ENCODE assay signal across 9 cellular contexts in the genomic region with DNA sequence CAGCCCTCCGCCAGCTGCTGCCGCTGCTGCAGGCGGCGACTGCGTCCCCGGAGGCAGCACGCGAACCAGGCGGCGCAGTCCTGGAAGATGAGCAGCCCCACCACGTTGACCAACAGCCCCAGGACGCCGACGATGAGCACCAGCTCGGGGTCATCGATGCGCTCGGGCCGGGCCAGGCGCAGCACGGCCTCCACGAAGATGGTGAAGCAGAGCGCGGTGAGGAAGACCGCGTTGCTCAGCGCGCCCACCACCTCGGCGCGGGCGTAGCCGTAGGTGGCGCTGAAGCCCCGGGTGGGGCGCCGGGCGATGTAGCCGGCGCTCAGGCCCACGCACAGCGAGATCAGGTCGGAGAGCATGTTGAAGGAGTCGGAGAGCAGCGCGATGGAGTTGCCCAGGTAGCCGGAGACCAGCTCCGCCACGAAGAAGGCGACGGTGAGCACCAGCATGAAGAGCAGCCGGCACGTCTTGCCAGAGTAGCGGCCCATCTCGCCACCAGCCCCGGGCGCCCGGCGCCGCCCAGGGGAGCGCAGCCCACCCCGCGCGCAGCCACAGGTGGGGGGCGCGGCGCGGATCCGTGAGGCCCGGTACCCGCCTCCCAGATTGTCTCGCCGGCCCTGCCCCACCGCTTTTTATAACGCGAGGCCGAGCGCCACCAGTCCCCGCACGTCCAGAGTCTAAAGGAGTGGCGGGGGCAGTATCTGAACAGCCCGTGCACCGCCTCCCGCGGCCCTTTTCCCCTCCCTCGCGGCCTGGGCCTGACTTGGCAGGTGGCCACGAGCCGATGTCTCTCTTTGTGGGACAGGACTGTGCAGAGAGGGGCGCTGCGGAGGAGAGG. TPM values are rescaled to one million over a fixed set of nuclear protein-coding genes. Genes with fewer than 3 reads are reported as not detected.
DNase-seq lines count a peak whose midpoint lies in the region; ATAC-seq and TF ChIP-seq lines count a peak whose summit lies in the region.
"Had no signal": no experiment of that assay in that cellular context is flagged by ENCODE, and none has a peak within 500 bp of the region (broad histone marks: within the 10 kb centered on the region; RNA-seq: fewer than 3 reads in every experiment).

A gene (minus strand): TSS at position 602 of the 835 bp plus-strand sequence. CDS start 117 bp downstream, at position 485.

- intact Hi-C loops in heart left ventricle (cut with DNase I) (no loop called here), ovary (cut with DNase I) (no loop called here)

- H3K4me1 ChIP-seq in heart left ventricle = peaks cover 0 to 12% (median 5%) of the 10 kb centered on the region in 12 donors
- H3K4me1 ChIP-seq in ovary (ENCODE audit: insufficient read depth) = no peaks in the 10 kb centered on the region

- ATAC-seq in HG03342 (IDR thresholded peaks at IDR 0.05; ENCODE audit: unreplicated experiment) (peak; percentile 56), heart left ventricle (peak in 3 of 4 donors; percentile 34 to 47 (median 41)), GM21515 (IDR thresholded peaks at IDR 0.05; ENCODE audit: unreplicated experiment) (no peak)
- peak; percentile 54 for ATAC-seq in activated T-cell treated with anti-CD3 and anti-CD28 coated beads, Interleukin-2, amount 50 U/mL, for 4 hours

- H3K27me3 Mint-ChIP-seq in activated T-cell treated with anti-CD3 and anti-CD28 coated beads, Interleukin-2, amount 50 U/mL, for 4 hours (ENCODE audit: low read depth) = peaks cover 50% of the 10 kb centered on the region

- H3K4me3 Mint-ChIP-seq in activated T-cell treated with anti-CD3 and anti-CD28 coated beads, Interleukin-2, amount 50 U/mL, for 4 hours = peak within 1 kb of the TSS; percentile 56

- H3K27me3 ChIP-seq in heart left ventricle (peaks cover 4 to 41% (median 13%) of the 10 kb centered on the region in 9 donors), ovary (no peaks in the 10 kb centered on the region)

- no peak for TF ChIP-seq EP300 in ovary (IDR thresholded peaks at IDR 0.05)

- H3K36me3 Mint-ChIP-seq in activated T-cell treated with anti-CD3 and anti-CD28 coated beads, Interleukin-2, amount 50 U/mL, for 4 hours (ENCODE audit: insufficient read depth) = no peaks in the 10 kb centered on the region

- no peaks in the 10 kb centered on the region for H3K36me3 ChIP-seq in heart left ventricle
- no peaks in the 10 kb centered on the region for H3K36me3 ChIP-seq in ovary

- H3K9me3 ChIP-seq in heart left ventricle = no peaks in the 10 kb centered on the region
- no peaks in the 10 kb centered on the region for H3K9me3 ChIP-seq in ovary

- no peak within 1 kb of the TSS for H3K27ac ChIP-seq in heart left ventricle
- H3K27ac ChIP-seq in ovary = no peak within 1 kb of the TSS

- WGBS in heart left ventricle, 4 donors = 0 to 2% (median 1%) methylated on average over 13 to 91 of the region's 91 CpGs
- WGBS in ovary, 3 donors = 1 to 2% (median 2%) methylated on average over 30 to 91 of the region's 91 CpGs

- TF ChIP-seq POLR2A in heart left ventricle (IDR thresholded peaks at IDR 0.05) = no peak
- no peak for TF ChIP-seq POLR2A in ovary (IDR thresholded peaks at IDR 0.05)

- TF ChIP-seq CTCF in heart left ventricle (IDR thresholded peaks at IDR 0.05) (no peak), ovary (IDR thresholded peaks at IDR 0.05) (no peak)

- no peaks in the 10 kb centered on the region for H3K9me3 Mint-ChIP-seq in activated T-cell treated with anti-CD3 and anti-CD28 coated beads, Interleukin-2, amount 50 U/mL, for 4 hours

- H3K4me3 ChIP-seq in heart left ventricle (peak within 1 kb of the TSS; percentile 30 to 59 (median 46)), ovary (peak within 1 kb of the TSS; percentile 27)

- peak in 2 of 3 experiments; percentile 76 for DNase-seq in NCI-H1417 (lab: John Stamatoyannopoulos, UW)
- no peak for DNase-seq in NCI-H1417 treated with DMSO at 0.1 percent for 48 hours (lab: John Stamatoyannopoulos, UW)
- DNase-seq in activated T-cell treated with anti-CD3 and anti-CD28 coated beads, Interleukin-2, amount 50 U/mL, for 4 hours = no peak
- peak in 3 of 5 donors; percentile 19 to 64 (median 41) for DNase-seq in heart left ventricle
- peak in 3 of 5 donors; percentile 13 to 56 (median 28) for DNase-seq in ovary
- no peak for DNase-seq in SHP77 treated with DMSO at 0.1 percent for 48 hours (lab: John Stamatoyannopoulos, UW)

- peaks cover 12% of the 10 kb centered on the region for H3K4me1 Mint-ChIP-seq in activated T-cell treated with anti-CD3 and anti-CD28 coated beads, Interleukin-2, amount 50 U/mL, for 4 hours (ENCODE audit: low read depth)

RNA-seq across cellular contexts. Expression of the gene that starts here (rescaled TPM):
- not detected for total RNA-seq in activated T-cell treated with anti-CD3 and anti-CD28 coated beads, Interleukin-2, amount 50 U/mL, for 4 hours
- under 1 TPM in 4 of 9 donors, not detected in 5; 0.14 to 0.55 (median 0.29) TPM for total RNA-seq in heart left ventricle
- polyA plus RNA-seq in heart left ventricle = under 1 TPM in 1 of 2 donors, not detected in 1; 0.08 TPM
- total RNA-seq in ovary = 1 to 10 TPM in 3 of 7 donors, under 1 TPM in 4; 0.23 to 2.9 (median 0.48) TPM
- polyA plus RNA-seq in ovary = under 1 TPM; 0.18 to 0.75 TPM
- total RNA-seq: T-helper 2 cell treated with Interferon-gamma antibody and Interleukin-4, amounts not matched to agents 100 ng/mL and 5 ng/mL, for 36 hours had no signal

Comparison
In these comparisons a context has a peak if more than half of its experiments do, and no peak if none do; other contexts are left out.
1. DNase-seq: peak in NCI-H1417 (2 of 3) and ovary (3 of 5); none in NCI-H1417 treated with DMSO at 0.1 percent for 48 hours (single experiment), activated T-cell treated with anti-CD3 and anti-CD28 coated beads, Interleukin-2, amount 50 U/mL, for 4 hours (single experiment) and SHP77 treated with DMSO at 0.1 percent for 48 hours (single experiment).
2. Peak in ATAC-seq in activated T-cell treated with anti-CD3 and anti-CD28 coated beads, Interleukin-2, amount 50 U/mL, for 4 hours; RNA of the gene not detected or under 1 TPM.
3. Peak in DNase-seq, ATAC-seq and H3K4me3 ChIP-seq in heart left ventricle; RNA of the gene not detected or under 1 TPM.